Comparison of ENCODE assay signal across 8 cellular contexts in the genomic region with DNA sequence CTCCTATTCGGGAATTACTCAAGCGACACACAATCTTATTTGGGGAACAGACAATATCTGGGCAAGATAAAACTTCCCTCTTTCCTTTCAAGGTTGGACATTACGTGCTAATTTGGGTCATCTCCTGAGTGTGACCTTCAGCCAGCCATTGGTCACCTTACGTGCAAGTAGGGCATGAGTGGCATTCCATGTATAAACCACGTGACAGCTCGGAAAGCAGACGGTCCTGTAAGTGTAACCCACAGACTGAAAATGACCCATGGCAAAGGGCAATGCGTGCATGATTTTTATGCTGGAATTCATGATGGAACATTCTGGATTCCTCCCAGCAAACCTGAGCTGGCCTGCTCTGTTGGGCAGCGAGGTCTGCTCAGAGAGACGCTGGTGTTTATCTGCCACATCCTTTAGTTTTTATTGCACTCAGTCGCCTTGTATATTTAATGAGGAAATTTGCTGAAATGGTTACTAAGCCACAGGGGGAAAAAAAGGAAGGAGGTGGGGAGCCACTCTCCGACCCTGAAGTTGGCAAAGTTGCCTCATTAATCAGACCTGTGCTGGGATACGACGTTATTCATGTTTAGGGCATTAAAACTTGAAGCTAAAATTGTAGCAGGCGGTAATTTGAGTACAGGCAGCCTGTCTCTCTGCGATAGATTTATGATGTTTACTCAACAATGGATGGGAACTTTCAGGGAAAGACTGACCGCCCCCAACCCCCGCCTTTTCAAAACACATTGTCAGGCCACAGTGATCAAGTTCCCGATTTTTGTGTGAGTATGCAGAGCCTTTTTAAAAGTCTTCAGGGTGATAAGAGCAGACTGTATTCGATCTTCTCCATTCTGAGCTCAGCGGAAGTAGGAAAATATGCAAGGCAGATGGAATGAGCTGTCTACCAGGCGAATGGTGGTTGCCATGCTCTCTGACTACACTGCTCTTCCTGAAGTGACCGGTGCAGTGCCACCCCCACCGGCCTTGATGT.
DNase-seq lines count a peak whose midpoint lies in the region; ATAC-seq and TF ChIP-seq lines count a peak whose summit lies in the region.
"Not testable (repeated sequence)": the region's sequence is repeated elsewhere in the genome, so short reads cannot be mapped to it uniquely, and the experiment has no call there.

No MANE protein-coding gene starts in this region.

- not testable (repeated sequence) for TF ChIP-seq POLR2A in NB4 (IDR thresholded peaks at IDR 0.05; ENCODE audit: extremely low read depth, insufficient read length); adrenal gland (IDR thresholded peaks at IDR 0.05)

- not testable (repeated sequence) for H3K4me1 ChIP-seq in adrenal gland (replicated peaks in 1 of 2); thymus (ENCODE audit: control insufficient read depth, insufficient read depth, low read length)

- not testable (repeated sequence) for TF ChIP-seq CTCF in NB4 (IDR thresholded peaks at IDR 0.05; ENCODE audit: low read depth, low read length); adrenal gland (IDR thresholded peaks at IDR 0.05); osteocyte (IDR thresholded peaks at IDR 0.05)

- DNase-seq in AG20443 (ENCODE audit: low spot score) (peak; percentile 4), HCEC 1CT (peak; percentile 0), NB4 (ENCODE audit: low read depth) (peak; percentile 60), adrenal gland (peak in 6 of 7 donors; percentile 40 to 75 (median 60)), dermis blood vessel endothelial cell (peak; percentile 47)
- DNase-seq in left colon; osteocyte (ENCODE audit: extremely low spot score, unreplicated experiment): not testable (repeated sequence)

- peak; percentile 62 for ATAC-seq in left colon

- not testable (repeated sequence) for H3K9me3 Mint-ChIP-seq in osteocyte (ENCODE audit: unreplicated experiment)

- peaks cover 18% of the 10 kb centered on the region for H3K4me1 Mint-ChIP-seq in osteocyte (ENCODE audit: unreplicated experiment)

- H3K27me3 Mint-ChIP-seq in osteocyte (ENCODE audit: unreplicated experiment) = not testable (repeated sequence)

- H3K4me3 ChIP-seq in NB4 (ENCODE audit: low read depth, low read length) = peak overlapping the region; percentile 21
- H3K4me3 ChIP-seq in adrenal gland; thymus (ENCODE audit: low read length): not testable (repeated sequence)

- not testable (repeated sequence) for H3K4me3 Mint-ChIP-seq in osteocyte (ENCODE audit: unreplicated experiment)

- H3K36me3 Mint-ChIP-seq in osteocyte (ENCODE audit: unreplicated experiment) = not testable (repeated sequence)

- 47 to 50% (median 48%) methylated on average over 4 to 14 of the region's 24 CpGs for WGBS in adrenal gland, 4 donors
- WGBS in thymus = 69% methylated on average over 14 of the region's 24 CpGs

- H3K27me3 ChIP-seq in adrenal gland; thymus (ENCODE audit: control insufficient read depth, insufficient read depth): not testable (repeated sequence)

- intact Hi-C loops in adrenal gland (cut with DNase I); left colon (cut with DNase I, micrococcal nuclease): not testable (repeated sequence)

- not testable (repeated sequence) for H3K36me3 ChIP-seq in adrenal gland (replicated peaks in 1 of 2); thymus (ENCODE audit: control insufficient read depth, insufficient read depth)

- not testable (repeated sequence) for H3K9me3 ChIP-seq in adrenal gland (replicated peaks in 1 of 3); thymus (ENCODE audit: control insufficient read depth)

- peak overlapping the region; percentile 34 for H3K27ac Mint-ChIP-seq in osteocyte (ENCODE audit: unreplicated experiment)

- not testable (repeated sequence) for H3K27ac ChIP-seq in adrenal gland
- peak overlapping the region; percentile 18 for H3K27ac ChIP-seq in thymus (ENCODE audit: low read depth)
